21 cellular contexts compared by ENCODE assay signal in the genomic region with DNA sequence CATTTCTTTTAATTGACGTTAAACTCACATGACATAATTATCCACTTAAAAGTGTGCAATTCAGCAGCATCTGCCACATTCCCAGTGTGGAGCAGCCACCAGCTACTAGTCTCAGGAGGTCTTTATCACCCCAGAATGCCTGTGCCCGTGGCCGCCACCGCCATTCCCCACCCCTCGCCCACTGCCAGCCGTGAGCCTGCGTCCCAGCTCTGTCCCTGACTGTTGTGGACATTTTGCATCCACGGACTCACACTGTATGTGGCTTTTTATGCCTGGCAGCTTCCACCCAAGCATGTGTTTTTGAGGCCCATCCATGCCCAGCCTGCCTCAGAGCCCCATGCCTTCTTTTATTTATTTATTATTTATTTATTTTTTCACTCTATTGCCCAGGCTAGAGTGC. TPM values are rescaled to one million over a fixed set of nuclear protein-coding genes. Genes with fewer than 3 reads are reported as not detected.
A peak's percentile ranks its signal among the peaks of the same experiment; 100 is the strongest.
DNase-seq lines count a peak whose midpoint lies in the region; ATAC-seq, FAIRE-seq and TF ChIP-seq lines count a peak whose summit lies in the region.
"Had no signal": no experiment of that assay in that cellular context is flagged by ENCODE, and none has a peak within 500 bp of the region (broad histone marks: within the 10 kb centered on the region; RNA-seq: fewer than 3 reads in every experiment).

No MANE protein-coding gene starts in this region.

- H3K79me1 ChIP-seq in mesenchymal stem cell (replicated peaks; ENCODE audit: low read length, poor library complexity, severe bottlenecking), result peaks cover 32% of the 10 kb centered on the region

- no peak overlapping the region for H3K18ac ChIP-seq in mesenchymal stem cell (ENCODE audit: low read depth in 1 of 2, low read length in 2 of 2)

- in situ Hi-C loops in HepG2 (cut with HindIII; ENCODE audit: extremely low pct_ligation_motif_present, low pct_unique_long_range_greater_than_20kb), result no loop called here

- TF ChIP-seq POLR2A in right lobe of liver (IDR thresholded peaks at IDR 0.05) (no peak), HepG2 (IDR thresholded peaks at IDR 0.05; ENCODE audit: insufficient read depth in 1 of 2, low read depth in 2 of 2, low read length in 2 of 2) (no peak)

- no peak overlapping the region for H3K4me3 ChIP-seq in right lobe of liver
- no peak overlapping the region for H3K4me3 ChIP-seq in HepG2 (replicated peaks in 1 of 3; ENCODE audit: insufficient read depth in 1 of 3, low read depth in 2 of 3, low read length in 3 of 3)
- no peak overlapping the region for H3K4me3 ChIP-seq in mesenchymal stem cell (ENCODE audit: insufficient read depth in 1 of 2, low read depth in 1 of 2, low read length in 2 of 2)
- no peak overlapping the region for H3K4me3 ChIP-seq in upper lobe of right lung
- H3K4me3 ChIP-seq: BLaER1 had no signal

- TF ChIP-seq EP300 in HepG2 (IDR thresholded peaks at IDR 0.05; ENCODE audit: low read depth in 2 of 2, low read length in 2 of 2), result no peak
- no peak for TF ChIP-seq EP300 in HepG2 (CRISPR knock-in tag; IDR thresholded peaks at IDR 0.05; ENCODE audit: borderline replicate concordance)

- 89% methylated on average over 4 of the region's 8 CpGs for WGBS in right lobe of liver (ENCODE audit: insufficient coverage, low coverage, low lambda C conversion rate, missing lambda C conversion rate)
- 98% methylated on average over 7 of the region's 8 CpGs for WGBS in HepG2 (ENCODE audit: low lambda C conversion rate)
- WGBS in mesenchymal stem cell, result 98% methylated on average over 8 of the region's 8 CpGs

- TF ChIP-seq CTCF in right lobe of liver (IDR thresholded peaks at IDR 0.05) (no peak), HepG2 (CRISPR knock-in tag; IDR thresholded peaks at IDR 0.05) (no peak), upper lobe of right lung (IDR thresholded peaks at IDR 0.05) (no peak), mesothelial cell of epicardium (IDR thresholded peaks at IDR 0.05; ENCODE audit: unreplicated experiment) (no peak)

- H3K9ac ChIP-seq in HepG2 (ENCODE audit: insufficient read depth, low read depth, low read length) (no peak overlapping the region), mesenchymal stem cell (ENCODE audit: low read length) (no peak overlapping the region)
- H3K9ac ChIP-seq: BLaER1 had no signal

- BruUV-seq in HepG2 (replicated peaks; lab: Mats Ljungman, UMichigan), result no TSS peak

- H3K36me3 Mint-ChIP-seq in mesothelial cell of epicardium, result peaks cover 15% of the 10 kb centered on the region
- H3K36me3 Mint-ChIP-seq: CD14-positive monocyte; CD4-positive, alpha-beta memory T cell; IgD-negative memory B cell had no signal

- H3K23ac ChIP-seq in mesenchymal stem cell (ENCODE audit: low read length in 2 of 2), result no peak overlapping the region

- no peak overlapping the region for H3K4me3 Mint-ChIP-seq in mesothelial cell of epicardium
- H3K4me3 Mint-ChIP-seq: CD4-positive, alpha-beta memory T cell; H9; IgD-negative memory B cell had no signal

- H3K27me3 ChIP-seq in right lobe of liver (no peaks in the 10 kb centered on the region), HepG2 (ENCODE audit: control insufficient read depth in 1 of 2, insufficient read depth in 2 of 2, low read length in 2 of 2) (no peaks in the 10 kb centered on the region), mesenchymal stem cell (ENCODE audit: control insufficient read depth in 1 of 2, insufficient read depth in 1 of 2, low read length in 2 of 2) (no peaks in the 10 kb centered on the region), upper lobe of right lung (no peaks in the 10 kb centered on the region)
- H3K27me3 ChIP-seq: BLaER1 had no signal

- H3K36me3 ChIP-seq in right lobe of liver, result peaks cover 0 to 48% (median 19%) of the 10 kb centered on the region in 4 donors
- peaks cover 11 to 35% of the 10 kb centered on the region in 2 experiments; a peak in 4 of 5 replicates for H3K36me3 ChIP-seq in HepG2 (replicated peaks in 1 of 2; ENCODE audit: control insufficient read depth in 1 of 2, insufficient read depth in 2 of 2, low read length in 2 of 2)
- peaks cover 5 to 61% of the 10 kb centered on the region in 2 experiments for H3K36me3 ChIP-seq in mesenchymal stem cell (ENCODE audit: control insufficient read depth in 1 of 2, insufficient read depth in 2 of 2, low read depth in 1 of 2, low read length in 2 of 2)
- H3K36me3 ChIP-seq in upper lobe of right lung, result peaks cover 8% of the 10 kb centered on the region
- H3K36me3 ChIP-seq: BLaER1 had no signal

- no peak overlapping the region for H4K8ac ChIP-seq in mesenchymal stem cell (ENCODE audit: low read length)

- H3K4me1 ChIP-seq in right lobe of liver (peaks cover 0 to 13% (median 4%) of the 10 kb centered on the region in 4 donors), HepG2 (ENCODE audit: insufficient read depth, low read length) (peaks cover 15% of the 10 kb centered on the region), mesenchymal stem cell (ENCODE audit: control insufficient read depth, insufficient read depth, low read depth, low read length) (peaks cover 27% of the 10 kb centered on the region), upper lobe of right lung (no peaks in the 10 kb centered on the region)

- no peak overlapping the region for H2BK5ac ChIP-seq in mesenchymal stem cell (ENCODE audit: low read depth, low read length, poor library complexity, severe bottlenecking)

- DNase-seq in right lobe of liver, result peak in 2 of 3 donors; percentile 8 to 39
- no peak for DNase-seq in HepG2 (ENCODE audit: low spot score)
- peak; percentile 21 for DNase-seq in islet precursor cell
- no peak for DNase-seq in mesenchymal stem cell
- DNase-seq in upper lobe of right lung, result peak; percentile 25
- no peak for DNase-seq in epidermal melanocyte (ENCODE audit: insufficient read length, low spot score)
- no peak for DNase-seq in mesothelial cell of epicardium (ENCODE audit: low spot score in 2 of 2, unreplicated experiment in 2 of 2)
- DNase-seq: 8988T; CD4-positive, alpha-beta memory T cell; DMS153; DMS79; GDM1; GOT3; H9 had no signal

- no peak overlapping the region for H3K27ac ChIP-seq in right lobe of liver
- no peak overlapping the region for H3K27ac ChIP-seq in HepG2 (ENCODE audit: extremely low read length, insufficient read depth, low read length)
- H3K27ac ChIP-seq in mesenchymal stem cell (ENCODE audit: low read length, poor library complexity, severe bottlenecking), result no peak overlapping the region
- no peak overlapping the region for H3K27ac ChIP-seq in upper lobe of right lung
- H3K27ac ChIP-seq: BLaER1, HL-60 had no signal

- H2AFZ ChIP-seq in HepG2 (ENCODE audit: low read length) (no peak overlapping the region), mesenchymal stem cell (ENCODE audit: low read depth, low read length) (no peak overlapping the region)

- no peak for TF ChIP-seq RAD21 in HepG2 (CRISPR knock-in tag; IDR thresholded peaks at IDR 0.05)

- peak overlapping the region; percentile 40 for H4K91ac ChIP-seq in mesenchymal stem cell (ENCODE audit: low read length)

- H3K9me3 Mint-ChIP-seq in mesothelial cell of epicardium, result no peaks in the 10 kb centered on the region
- H3K9me3 Mint-ChIP-seq: H9, IgD-negative memory B cell had no signal

- no peak for FAIRE-seq in HepG2 (lab: Jason Lieb, UNC)
- FAIRE-seq: GM12892, GM18507 had no signal

- H3K4me1 Mint-ChIP-seq in mesothelial cell of epicardium, result peaks cover 22% of the 10 kb centered on the region
- H3K4me1 Mint-ChIP-seq: CD14-positive monocyte; CD4-positive, alpha-beta memory T cell; IgD-negative memory B cell had no signal

- H3K4ac ChIP-seq in mesenchymal stem cell (ENCODE audit: low read depth in 1 of 2, low read length in 2 of 2), result no peak overlapping the region

- H3K14ac ChIP-seq in mesenchymal stem cell (ENCODE audit: low read length in 2 of 2), result no peak overlapping the region

- H2AK5ac ChIP-seq in mesenchymal stem cell (ENCODE audit: low read length, severe bottlenecking), result no peak overlapping the region

- peaks cover 6% of the 10 kb centered on the region for H3K79me2 ChIP-seq in HepG2 (ENCODE audit: insufficient read depth, low read length)

- H2BK12ac ChIP-seq in mesenchymal stem cell (ENCODE audit: low read length in 2 of 2), result no peak overlapping the region

- H3K4me2 ChIP-seq in HepG2 (ENCODE audit: low read depth, low read length), result no peak overlapping the region
- no peak overlapping the region for H3K4me2 ChIP-seq in mesenchymal stem cell (ENCODE audit: low read length, poor library complexity, severe bottlenecking)
- H3K4me2 ChIP-seq: BLaER1 had no signal

- intact Hi-C loops in right lobe of liver (cut with DNase I), result no loop called here
- intact Hi-C loops in HepG2 (cut with micrococcal nuclease; ENCODE audit: unreplicated experiment), result no loop called here
- intact Hi-C loops in upper lobe of right lung (cut with DNase I), result no loop called here

- CTCF ChIA-PET in HepG2 (lab: Yijun Ruan, JAX; ENCODE audit: low intra/inter-chr PET ratio, low total read pairs), result no interaction called here

- no peak overlapping the region for H3K27ac Mint-ChIP-seq in mesothelial cell of epicardium
- H3K27ac Mint-ChIP-seq: CD14-positive monocyte; CD4-positive, alpha-beta memory T cell; H9 had no signal

- no peak for ATAC-seq in right lobe of liver
- no peak for ATAC-seq in HepG2
- ATAC-seq in upper lobe of right lung, result no peak
- no peak for ATAC-seq in HG03097 (IDR thresholded peaks at IDR 0.05; ENCODE audit: low FRiP score, unreplicated experiment)

- no peak overlapping the region for H2BK120ac ChIP-seq in mesenchymal stem cell (ENCODE audit: low read depth, low read length)

- no peak overlapping the region for H2BK15ac ChIP-seq in mesenchymal stem cell (ENCODE audit: low read depth, poor library complexity, severe bottlenecking)

- H3K27me3 Mint-ChIP-seq in mesothelial cell of epicardium (ENCODE audit: low read depth), result peaks cover 2% of the 10 kb centered on the region
- H3K27me3 Mint-ChIP-seq: CD4-positive, alpha-beta memory T cell; IgD-negative memory B cell had no signal

- no peaks in the 10 kb centered on the region for H3K9me3 ChIP-seq in right lobe of liver
- no peaks in the 10 kb centered on the region for H3K9me3 ChIP-seq in HepG2 (ENCODE audit: low read length)
- no peaks in the 10 kb centered on the region for H3K9me3 ChIP-seq in mesenchymal stem cell (ENCODE audit: control insufficient read depth, low read length)
- H3K9me3 ChIP-seq in upper lobe of right lung, result no peaks in the 10 kb centered on the region
- H3K9me3 ChIP-seq: BLaER1 had no signal

- POLR2A ChIA-PET in HepG2 (lab: Yijun Ruan, JAX), result no interaction called here

- H4K20me1 ChIP-seq in HepG2 (ENCODE audit: insufficient read depth, low read length), result peaks cover 9% of the 10 kb centered on the region; the same call in 1 of the 2 replicates
- H4K20me1 ChIP-seq: BLaER1 had no signal

RNA-seq across cellular contexts. Expression of gene BOK, which starts 9.2 kb away (rescaled TPM):
- total RNA-seq in right lobe of liver (100 to 1,000 TPM in 3 of 6 experiments, 10 to 100 TPM in 3; 50.1 to 119 (median 90.5) TPM), HepG2 (2016; rRNA removed; fragmentation: Illumina TruSeq; extraction: Trizol) (30.2 and 35.5 TPM in 2 replicates), upper lobe of right lung (56.4 TPM), mesothelial cell of epicardium (33.0 to 37.2 TPM (median 36.0 TPM) in 3 replicates)
- 22.2 and 23.9 TPM in 2 replicates for total RNA-seq in HepG2 (2016; cell fraction: cytosol; rRNA removed; fragmentation: Illumina TruSeq; extraction: Trizol; ENCODE audit: low read depth)
- total RNA-seq in HepG2 (2016; cell fraction: insoluble cytoplasmic fraction; rRNA removed; fragmentation: Illumina TruSeq; extraction: Trizol), result 28.1 and 36.4 TPM in 2 replicates
- total RNA-seq in HepG2 (2016; cell fraction: membrane; rRNA removed; fragmentation: Illumina TruSeq; extraction: Trizol), result 58.8 and 67.3 TPM in 2 replicates
- 18.8 and 20.8 TPM in 2 replicates for total RNA-seq in HepG2 (2016; cell fraction: nucleus; rRNA removed; fragmentation: Illumina TruSeq; extraction: Trizol)
- 39.2 and 58.1 TPM in 2 replicates for polyA plus RNA-seq in HepG2 (2011; rRNA removed)
- polyA plus RNA-seq in HepG2 (2011; cell fraction: cytosol; rRNA removed), result 49.3 and 71.9 TPM in 2 replicates
- polyA plus RNA-seq in HepG2 (2011; cell fraction: nucleus; rRNA removed), result 101 and 104 TPM in 2 replicates
- 43.9 and 55.3 TPM in 2 replicates for polyA plus RNA-seq in HepG2 (2012)
- 28.1 and 33.7 TPM in 2 replicates for polyA plus RNA-seq in HepG2 (2016; cell fraction: cytosol; fragmentation: Illumina TruSeq; extraction: Trizol; ENCODE audit: low read depth)
- polyA plus RNA-seq in HepG2 (2016; cell fraction: insoluble cytoplasmic fraction; fragmentation: Illumina TruSeq; extraction: Trizol; ENCODE audit: low read depth), result 37.9 and 46.1 TPM in 2 replicates
- polyA plus RNA-seq in HepG2 (2016; cell fraction: membrane; fragmentation: Illumina TruSeq; extraction: Trizol; ENCODE audit: low read depth), result 64.2 and 66.8 TPM in 2 replicates
- 41.2 and 42.5 TPM in 2 replicates for polyA plus RNA-seq in HepG2 (2016; cell fraction: nucleus; fragmentation: Illumina TruSeq; extraction: Trizol; ENCODE audit: insufficient read depth, low read depth)
- 10.1 and 74.6 TPM in 2 replicates for polyA minus RNA-seq in HepG2 (2011; rRNA and poly(A)+ RNA removed; ENCODE audit: low replicate concordance)
- 39.7 and 41.5 TPM in 2 replicates for polyA minus RNA-seq in HepG2 (2011; cell fraction: cytosol; rRNA and poly(A)+ RNA removed)
- polyA minus RNA-seq in HepG2 (2011; cell fraction: nucleus; rRNA and poly(A)+ RNA removed), result 9.9 and 12.7 TPM in 2 replicates
- 16.6 TPM for polyA plus RNA-seq in mesenchymal stem cell (2013, experiment 1 of 2)
- polyA plus RNA-seq in mesenchymal stem cell (2013, experiment 2 of 2), result 17.5 TPM
- total RNA-seq: CD4-positive, alpha-beta memory T cell had no signal
- polyA plus RNA-seq: CD4-positive, alpha-beta memory T cell had no signal

RNA-seq across cellular contexts. Expression of gene STK25, which starts 59.4 kb away (rescaled TPM):
- total RNA-seq in right lobe of liver (10 to 100 TPM; 51.0 to 99.1 (median 63.5) TPM), HepG2 (2016; rRNA removed; fragmentation: Illumina TruSeq; extraction: Trizol) (123 and 177 TPM in 2 replicates), upper lobe of right lung (134 TPM), mesothelial cell of epicardium (183 to 193 TPM (median 192 TPM) in 3 replicates)
- total RNA-seq in HepG2 (2016; cell fraction: cytosol; rRNA removed; fragmentation: Illumina TruSeq; extraction: Trizol; ENCODE audit: low read depth), result 143 and 149 TPM in 2 replicates
- 108 and 184 TPM in 2 replicates for total RNA-seq in HepG2 (2016; cell fraction: insoluble cytoplasmic fraction; rRNA removed; fragmentation: Illumina TruSeq; extraction: Trizol)
- 217 TPM in 2 replicates for total RNA-seq in HepG2 (2016; cell fraction: membrane; rRNA removed; fragmentation: Illumina TruSeq; extraction: Trizol)
- 128 and 139 TPM in 2 replicates for total RNA-seq in HepG2 (2016; cell fraction: nucleus; rRNA removed; fragmentation: Illumina TruSeq; extraction: Trizol)
- 481 and 626 TPM in 2 replicates for polyA plus RNA-seq in HepG2 (2011; rRNA removed)
- 323 and 410 TPM in 2 replicates for polyA plus RNA-seq in HepG2 (2011; cell fraction: cytosol; rRNA removed)
- polyA plus RNA-seq in HepG2 (2011; cell fraction: nucleus; rRNA removed), result 1,381 and 1,393 TPM in 2 replicates
- 200 and 245 TPM in 2 replicates for polyA plus RNA-seq in HepG2 (2012)
- polyA plus RNA-seq in HepG2 (2016; cell fraction: cytosol; fragmentation: Illumina TruSeq; extraction: Trizol; ENCODE audit: low read depth), result 126 and 132 TPM in 2 replicates
- 133 and 166 TPM in 2 replicates for polyA plus RNA-seq in HepG2 (2016; cell fraction: insoluble cytoplasmic fraction; fragmentation: Illumina TruSeq; extraction: Trizol; ENCODE audit: low read depth)
- polyA plus RNA-seq in HepG2 (2016; cell fraction: membrane; fragmentation: Illumina TruSeq; extraction: Trizol; ENCODE audit: low read depth), result 186 and 199 TPM in 2 replicates
- 341 and 351 TPM in 2 replicates for polyA plus RNA-seq in HepG2 (2016; cell fraction: nucleus; fragmentation: Illumina TruSeq; extraction: Trizol; ENCODE audit: insufficient read depth, low read depth)
- polyA minus RNA-seq in HepG2 (2011; rRNA and poly(A)+ RNA removed; ENCODE audit: low replicate concordance), result 198 and 615 TPM in 2 replicates
- polyA minus RNA-seq in HepG2 (2011; cell fraction: cytosol; rRNA and poly(A)+ RNA removed), result 125 and 128 TPM in 2 replicates
- polyA minus RNA-seq in HepG2 (2011; cell fraction: nucleus; rRNA and poly(A)+ RNA removed), result 166 and 229 TPM in 2 replicates
- polyA plus RNA-seq in mesenchymal stem cell (2013, experiment 1 of 2), result 86.3 TPM
- 82.9 TPM for polyA plus RNA-seq in mesenchymal stem cell (2013, experiment 2 of 2)

Comparison
In these comparisons a context has a peak if more than half of its experiments do, and no peak if none do; other contexts are left out.
1. DNase-seq: peak in right lobe of liver (2 of 3), islet precursor cell (single experiment) and upper lobe of right lung (single experiment); none in HepG2 (single experiment), mesenchymal stem cell (single experiment), epidermal melanocyte (single experiment) and mesothelial cell of epicardium (0 of 2).